16 cellular contexts compared by ENCODE assay signal in genomic region chr22:20761536-20761935, GRCh38. TPM values are rescaled to one million over a fixed set of nuclear protein-coding genes. Genes with fewer than 3 reads are reported as not detected.
"Had no signal": no experiment of that assay in that cellular context is flagged by ENCODE, and none has a peak within 500 bp of the region (broad histone marks: within the 10 kb centered on the region; RNA-seq: fewer than 3 reads in every experiment).

No MANE protein-coding gene starts in this region.

- DNase-seq: activated naive CD4-positive, alpha-beta T cell; activated naive CD8-positive, alpha-beta T cell treated with anti-CD3 and anti-CD28 coated beads, Interleukin-2, amount 10 ng/mL, durations not matched to agents 7 days and 5 days; activated T-cell treated with anti-CD3 and anti-CD28 coated beads for 4 hours; gastrocnemius medialis; heart right ventricle; left colon; lower lobe of right lung; right cardiac atrium; stimulated activated naive CD8-positive, alpha-beta T cell treated with anti-CD3 and anti-CD28 coated beads, Interleukin-15, Interleukin-2, amounts not matched to agents 100 U/mL and 50 U/mL, for 24 hours had no signal

- H3K4me2 ChIP-seq: smooth muscle cell had no signal

- H3K27me3 ChIP-seq: esophagus muscularis mucosa, gastrocnemius medialis, heart right ventricle had no signal

- H3K9me3 ChIP-seq: esophagus muscularis mucosa, gastrocnemius medialis, heart right ventricle, lower lobe of right lung, prostate gland had no signal

- H3K27ac ChIP-seq: esophagus muscularis mucosa, gastrocnemius medialis, heart right ventricle, lower lobe of right lung, prostate gland had no signal

- H3K4me3 ChIP-seq: esophagus muscularis mucosa, gastrocnemius medialis, heart right ventricle, lower lobe of right lung, prostate gland, smooth muscle cell had no signal

- H3K4me1 ChIP-seq: esophagus muscularis mucosa, gastrocnemius medialis, heart right ventricle, lower lobe of right lung, prostate gland had no signal

- FAIRE-seq: colon, islet of Langerhans had no signal

- ATAC-seq: gastrocnemius medialis; heart right ventricle; left colon; right cardiac atrium; stimulated activated naive CD8-positive, alpha-beta T cell treated with anti-CD3 and anti-CD28 coated beads, Interleukin-15, Interleukin-2, amounts not matched to agents 100 U/mL and 50 U/mL, for 24 hours had no signal

RNA-seq across cellular contexts. Expression of gene SERPIND1, which starts 12.4 kb away (rescaled TPM):
- total RNA-seq: activated CD8-positive, alpha-beta memory T cell treated with anti-CD3 and anti-CD28 coated beads for 36 hours; activated naive CD8-positive, alpha-beta T cell treated with anti-CD3 and anti-CD28 coated beads, Interleukin-2, amount 10 ng/mL, durations not matched to agents 7 days and 5 days; left colon; prostate gland; smooth muscle cell had no signal
- polyA plus RNA-seq: neural cell had no signal
